Comparison of ENCODE assay signal across 1 cellular context in the genomic region with DNA sequence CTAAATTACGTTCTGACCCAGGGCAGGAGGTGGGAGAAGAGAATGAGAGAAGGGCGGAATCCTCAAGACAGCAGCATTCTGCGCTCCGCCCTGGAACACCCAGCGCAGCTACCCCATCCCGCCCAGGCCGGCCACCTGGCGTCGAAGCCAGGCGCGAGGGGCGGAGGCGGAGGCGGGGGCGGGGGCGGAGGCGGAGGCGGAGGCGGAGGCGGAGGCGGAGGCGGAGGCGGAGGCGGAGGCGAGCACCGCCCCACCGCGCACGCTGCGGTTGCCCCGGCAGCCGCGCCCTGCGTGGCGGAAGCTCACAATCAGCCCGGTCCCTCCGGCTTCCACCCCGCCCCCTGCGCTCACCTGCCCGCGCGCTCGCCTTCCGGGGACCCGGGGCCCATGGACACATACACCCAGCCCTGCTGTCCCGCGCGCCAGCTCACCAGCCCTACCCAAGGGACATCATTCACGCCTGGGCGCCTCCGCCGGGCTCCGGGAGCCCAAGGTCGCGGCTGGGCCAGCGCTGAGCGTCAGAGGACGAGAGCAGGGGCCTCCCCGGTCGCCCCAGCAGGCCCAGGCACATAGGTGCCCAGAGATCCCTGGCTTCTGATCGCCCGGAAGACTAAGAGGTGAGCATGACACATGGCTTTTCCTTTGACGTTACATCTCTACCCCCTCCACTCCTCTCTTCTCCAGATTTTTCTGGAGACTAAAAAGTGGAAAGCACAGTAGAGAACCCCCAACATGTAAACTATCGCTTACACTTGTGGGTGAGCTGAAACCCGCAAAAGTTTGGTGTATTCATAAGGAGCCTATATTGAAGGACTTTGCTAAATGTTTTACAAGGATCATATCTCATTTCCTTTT.
A peak's percentile ranks its signal among the peaks of the same experiment; 100 is the strongest.
TF ChIP-seq lines count a peak whose summit lies in the region.

A gene (plus strand): TSS at position 271 of the 855 bp plus-strand sequence. CDS start 3,315 bp downstream, outside the sequence.

TF ChIP-seq in HepG2, 621 proteins besides CTCF, POLR2A, EP300 and RAD21 (continued from another document and continues in another):
- TF ChIP-seq, protein P1, sequence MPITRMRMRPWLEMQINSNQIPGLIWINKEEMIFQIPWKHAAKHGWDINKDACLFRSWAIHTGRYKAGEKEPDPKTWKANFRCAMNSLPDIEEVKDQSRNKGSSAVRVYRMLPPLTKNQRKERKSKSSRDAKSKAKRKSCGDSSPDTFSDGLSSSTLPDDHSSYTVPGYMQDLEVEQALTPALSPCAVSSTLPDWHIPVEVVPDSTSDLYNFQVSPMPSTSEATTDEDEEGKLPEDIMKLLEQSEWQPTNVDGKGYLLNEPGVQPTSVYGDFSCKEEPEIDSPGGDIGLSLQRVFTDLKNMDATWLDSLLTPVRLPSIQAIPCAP (CRISPR knock-in tag; IDR thresholded peaks at IDR 0.05; ENCODE audit: low read depth) = 0 out of 2 replicates have a peak, but pooled peaks have one; percentile 43
- TF ChIP-seq, protein P2, sequence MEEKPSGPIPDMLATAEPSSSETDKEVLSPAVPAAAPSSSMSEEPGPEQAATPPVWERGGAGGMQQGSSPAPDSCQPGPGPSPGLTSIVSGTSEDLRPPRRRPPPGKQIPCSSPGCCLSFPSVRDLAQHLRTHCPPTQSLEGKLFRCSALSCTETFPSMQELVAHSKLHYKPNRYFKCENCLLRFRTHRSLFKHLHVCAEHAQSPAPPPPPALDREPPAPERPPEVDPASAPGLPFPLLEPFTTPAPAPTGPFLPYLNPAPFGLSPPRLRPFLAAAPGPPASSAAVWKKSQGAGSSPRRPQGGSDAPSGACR (CRISPR knock-in tag; IDR thresholded peaks at IDR 0.05) = peak; percentile 92
- peak; percentile 77; the same call in 1 of the 2 replicates for TF ChIP-seq ETV6 (CRISPR knock-in tag; conservative IDR thresholded peaks at IDR 0.05)
- TF ChIP-seq, protein P3, sequence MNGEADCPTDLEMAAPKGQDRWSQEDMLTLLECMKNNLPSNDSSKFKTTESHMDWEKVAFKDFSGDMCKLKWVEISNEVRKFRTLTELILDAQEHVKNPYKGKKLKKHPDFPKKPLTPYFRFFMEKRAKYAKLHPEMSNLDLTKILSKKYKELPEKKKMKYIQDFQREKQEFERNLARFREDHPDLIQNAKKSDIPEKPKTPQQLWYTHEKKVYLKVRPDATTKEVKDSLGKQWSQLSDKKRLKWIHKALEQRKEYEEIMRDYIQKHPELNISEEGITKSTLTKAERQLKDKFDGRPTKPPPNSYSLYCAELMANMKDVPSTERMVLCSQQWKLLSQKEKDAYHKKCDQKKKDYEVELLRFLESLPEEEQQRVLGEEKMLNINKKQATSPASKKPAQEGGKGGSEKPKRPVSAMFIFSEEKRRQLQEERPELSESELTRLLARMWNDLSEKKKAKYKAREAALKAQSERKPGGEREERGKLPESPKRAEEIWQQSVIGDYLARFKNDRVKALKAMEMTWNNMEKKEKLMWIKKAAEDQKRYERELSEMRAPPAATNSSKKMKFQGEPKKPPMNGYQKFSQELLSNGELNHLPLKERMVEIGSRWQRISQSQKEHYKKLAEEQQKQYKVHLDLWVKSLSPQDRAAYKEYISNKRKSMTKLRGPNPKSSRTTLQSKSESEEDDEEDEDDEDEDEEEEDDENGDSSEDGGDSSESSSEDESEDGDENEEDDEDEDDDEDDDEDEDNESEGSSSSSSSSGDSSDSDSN (CRISPR knock-in tag; IDR thresholded peaks at IDR 0.05) = peak; percentile 99
- no peak; the same call in 1 of the 2 replicates for TF ChIP-seq ZNF263 (CRISPR knock-in tag; IDR thresholded peaks at IDR 0.05)
- TF ChIP-seq KMT2A (CRISPR knock-in tag; IDR thresholded peaks at IDR 0.05) = peak; percentile 92
- TF ChIP-seq SUZ12 (IDR thresholded peaks at IDR 0.05; ENCODE audit: low read depth, low read length) = no peak; the same call in 1 of the 2 replicates
- no peak for TF ChIP-seq MIER3 (CRISPR knock-in tag; IDR thresholded peaks at IDR 0.05; ENCODE audit: borderline replicate concordance)
- peak; percentile 78; the same call in 1 of the 2 replicates for TF ChIP-seq AHR (CRISPR knock-in tag; IDR thresholded peaks at IDR 0.05)
- no peak for TF ChIP-seq NFIB (CRISPR knock-in tag; IDR thresholded peaks at IDR 0.05; ENCODE audit: borderline replicate concordance)
- peak; percentile 99 for TF ChIP-seq ZNF230 (CRISPR knock-in tag; IDR thresholded peaks at IDR 0.05)
- peak; percentile 36; the same call in 1 of the 2 replicates for TF ChIP-seq ZNF253 (CRISPR knock-in tag; IDR thresholded peaks at IDR 0.05; ENCODE audit: borderline replicate concordance)
- TF ChIP-seq GATAD2A (CRISPR knock-in tag; IDR thresholded peaks at IDR 0.05) = peak; percentile 41
- 0 out of 2 replicates have a peak, but pooled peaks have one; percentile 9 for TF ChIP-seq STAT5B (CRISPR knock-in tag; IDR thresholded peaks at IDR 0.05)
- no peak; the same call in 1 of the 2 replicates for TF ChIP-seq ZNF879 (CRISPR knock-in tag; IDR thresholded peaks at IDR 0.05)
- TF ChIP-seq, protein P4, sequence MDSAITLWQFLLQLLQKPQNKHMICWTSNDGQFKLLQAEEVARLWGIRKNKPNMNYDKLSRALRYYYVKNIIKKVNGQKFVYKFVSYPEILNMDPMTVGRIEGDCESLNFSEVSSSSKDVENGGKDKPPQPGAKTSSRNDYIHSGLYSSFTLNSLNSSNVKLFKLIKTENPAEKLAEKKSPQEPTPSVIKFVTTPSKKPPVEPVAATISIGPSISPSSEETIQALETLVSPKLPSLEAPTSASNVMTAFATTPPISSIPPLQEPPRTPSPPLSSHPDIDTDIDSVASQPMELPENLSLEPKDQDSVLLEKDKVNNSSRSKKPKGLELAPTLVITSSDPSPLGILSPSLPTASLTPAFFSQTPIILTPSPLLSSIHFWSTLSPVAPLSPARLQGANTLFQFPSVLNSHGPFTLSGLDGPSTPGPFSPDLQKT (CRISPR knock-in tag; IDR thresholded peaks at IDR 0.05; ENCODE audit: borderline replicate concordance) = no peak
- TF ChIP-seq, protein P5, sequence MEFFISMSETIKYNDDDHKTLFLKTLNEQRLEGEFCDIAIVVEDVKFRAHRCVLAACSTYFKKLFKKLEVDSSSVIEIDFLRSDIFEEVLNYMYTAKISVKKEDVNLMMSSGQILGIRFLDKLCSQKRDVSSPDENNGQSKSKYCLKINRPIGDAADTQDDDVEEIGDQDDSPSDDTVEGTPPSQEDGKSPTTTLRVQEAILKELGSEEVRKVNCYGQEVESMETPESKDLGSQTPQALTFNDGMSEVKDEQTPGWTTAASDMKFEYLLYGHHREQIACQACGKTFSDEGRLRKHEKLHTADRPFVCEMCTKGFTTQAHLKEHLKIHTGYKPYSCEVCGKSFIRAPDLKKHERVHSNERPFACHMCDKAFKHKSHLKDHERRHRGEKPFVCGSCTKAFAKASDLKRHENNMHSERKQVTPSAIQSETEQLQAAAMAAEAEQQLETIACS (CRISPR knock-in tag; IDR thresholded peaks at IDR 0.05) = peak; percentile 67; the same call in 1 of the 2 replicates
- TF ChIP-seq PRPF4 (IDR thresholded peaks at IDR 0.05; ENCODE audit: low read depth, low read length, poor library complexity, severe bottlenecking) = no peak
- TF ChIP-seq, protein P6, sequence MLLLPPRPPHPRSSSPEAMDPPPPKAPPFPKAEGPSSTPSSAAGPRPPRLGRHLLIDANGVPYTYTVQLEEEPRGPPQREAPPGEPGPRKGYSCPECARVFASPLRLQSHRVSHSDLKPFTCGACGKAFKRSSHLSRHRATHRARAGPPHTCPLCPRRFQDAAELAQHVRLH (CRISPR knock-in tag; IDR thresholded peaks at IDR 0.05; ENCODE audit: borderline replicate concordance, low read depth) = peak; percentile 85; the same call in 1 of the 2 replicates
- no peak for TF ChIP-seq MTA3 (CRISPR knock-in tag; IDR thresholded peaks at IDR 0.05)
- peak; percentile 67; the same call in 1 of the 2 replicates for TF ChIP-seq ZNF839 (CRISPR knock-in tag; IDR thresholded peaks at IDR 0.05; ENCODE audit: borderline replicate concordance)
- TF ChIP-seq ZNF326 (CRISPR knock-in tag; IDR thresholded peaks at IDR 0.05; ENCODE audit: borderline replicate concordance) = no peak
- TF ChIP-seq ZMYM3 (CRISPR knock-in tag; IDR thresholded peaks at IDR 0.05) = no peak; the same call in 1 of the 2 replicates
- TF ChIP-seq, protein P7, sequence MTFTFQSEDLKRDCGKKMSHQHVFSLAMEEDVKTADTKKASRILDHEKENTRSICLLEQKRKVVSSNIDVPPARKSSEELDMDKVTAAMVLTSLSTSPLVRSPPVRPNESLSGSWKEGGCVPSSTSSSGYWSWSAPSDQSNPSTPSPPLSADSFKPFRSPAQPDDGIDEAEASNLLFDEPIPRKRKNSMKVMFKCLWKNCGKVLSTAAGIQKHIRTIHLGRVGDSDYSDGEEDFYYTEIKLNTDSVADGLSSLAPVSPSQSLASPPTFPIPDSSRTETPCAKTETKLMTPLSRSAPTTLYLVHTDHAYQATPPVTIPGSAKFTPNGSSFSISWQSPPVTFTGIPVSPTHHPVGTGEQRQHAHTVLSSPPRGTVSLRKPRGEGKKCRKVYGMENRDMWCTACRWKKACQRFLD (CRISPR knock-in tag; IDR thresholded peaks at IDR 0.05; ENCODE audit: borderline replicate concordance) = peak; percentile 93
- TF ChIP-seq, protein P8, sequence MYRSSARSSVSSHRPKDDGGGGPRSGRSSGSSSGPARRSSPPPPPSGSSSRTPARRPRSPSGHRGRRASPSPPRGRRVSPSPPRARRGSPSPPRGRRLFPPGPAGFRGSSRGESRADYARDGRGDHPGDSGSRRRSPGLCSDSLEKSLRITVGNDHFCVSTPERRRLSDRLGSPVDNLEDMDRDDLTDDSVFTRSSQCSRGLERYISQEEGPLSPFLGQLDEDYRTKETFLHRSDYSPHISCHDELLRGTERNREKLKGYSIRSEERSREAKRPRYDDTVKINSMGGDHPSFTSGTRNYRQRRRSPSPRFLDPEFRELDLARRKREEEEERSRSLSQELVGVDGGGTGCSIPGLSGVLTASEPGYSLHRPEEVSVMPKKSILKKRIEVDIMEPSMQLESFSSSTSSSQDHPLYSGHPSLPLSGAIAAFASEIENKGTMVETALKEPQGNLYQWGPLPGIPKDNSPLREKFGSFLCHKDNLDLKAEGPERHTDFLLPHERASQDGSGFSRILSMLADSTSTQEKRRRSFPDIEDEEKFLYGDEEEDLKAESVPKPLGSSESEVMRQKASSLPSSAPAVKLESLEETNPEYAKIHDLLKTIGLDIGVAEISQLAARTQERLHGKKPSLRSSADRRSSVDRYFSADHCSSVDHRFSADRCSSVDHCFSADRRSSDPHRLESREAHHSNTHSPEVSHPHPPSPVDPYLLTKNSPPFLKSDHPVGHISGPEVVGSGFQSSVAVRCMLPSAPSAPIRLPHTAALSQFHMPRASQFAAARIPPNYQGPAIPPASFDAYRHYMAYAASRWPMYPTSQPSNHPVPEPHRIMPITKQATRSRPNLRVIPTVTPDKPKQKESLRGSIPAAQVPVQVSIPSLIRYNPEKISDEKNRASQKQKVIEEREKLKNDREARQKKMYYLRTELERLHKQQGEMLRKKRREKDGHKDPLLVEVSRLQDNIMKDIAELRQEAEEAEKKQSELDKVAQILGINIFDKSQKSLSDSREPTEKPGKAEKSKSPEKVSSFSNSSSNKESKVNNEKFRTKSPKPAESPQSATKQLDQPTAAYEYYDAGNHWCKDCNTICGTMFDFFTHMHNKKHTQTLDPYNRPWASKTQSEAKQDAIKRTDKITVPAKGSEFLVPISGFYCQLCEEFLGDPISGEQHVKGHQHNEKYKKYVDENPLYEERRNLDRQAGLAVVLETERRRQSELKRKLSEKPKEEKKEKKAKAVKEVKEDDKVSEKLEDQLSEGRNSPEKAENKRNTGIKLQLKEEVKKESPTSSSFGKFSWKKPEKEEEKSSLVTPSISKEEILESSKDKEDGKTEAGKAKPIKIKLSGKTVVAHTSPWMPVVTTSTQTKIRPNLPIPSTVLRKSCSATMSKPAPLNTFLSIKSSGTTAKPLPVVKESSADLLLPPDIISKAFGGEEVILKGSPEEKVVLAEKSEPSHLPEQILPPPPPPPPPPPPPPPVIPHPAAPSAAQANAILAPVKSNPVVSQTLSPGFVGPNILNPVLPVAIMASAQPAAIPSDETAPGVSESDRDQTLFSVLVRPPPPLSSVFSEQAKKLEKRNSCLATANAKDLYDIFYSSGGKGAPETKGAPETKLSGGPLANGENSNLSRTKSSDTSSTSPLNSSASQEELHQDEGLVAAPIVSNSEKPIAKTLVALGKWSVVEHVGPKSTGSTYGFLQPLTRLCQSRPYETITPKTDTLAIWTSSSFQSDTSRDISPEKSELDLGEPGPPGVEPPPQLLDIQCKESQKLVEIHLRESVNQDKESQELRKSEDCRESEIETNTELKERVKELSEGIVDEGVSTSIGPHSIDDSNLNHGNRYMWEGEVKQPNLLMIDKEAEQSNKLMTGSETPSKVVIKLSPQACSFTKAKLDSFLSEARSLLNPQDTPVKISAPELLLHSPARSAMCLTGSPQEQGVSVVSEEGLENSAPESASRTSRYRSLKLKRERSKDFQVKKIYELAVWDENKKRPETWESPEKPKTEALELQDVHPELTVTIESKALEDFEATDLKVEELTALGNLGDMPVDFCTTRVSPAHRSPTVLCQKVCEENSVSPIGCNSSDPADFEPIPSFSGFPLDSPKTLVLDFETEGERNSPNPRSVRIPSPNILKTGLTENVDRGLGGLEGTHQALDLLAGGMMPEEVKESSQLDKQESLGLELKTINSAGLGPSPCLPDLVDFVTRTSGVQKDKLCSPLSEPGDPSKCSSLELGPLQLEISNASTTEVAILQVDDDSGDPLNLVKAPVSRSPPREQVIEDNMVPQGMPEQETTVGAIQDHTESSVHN (CRISPR knock-in tag; IDR thresholded peaks at IDR 0.05) = no peak; the same call in 1 of the 2 replicates
- TF ChIP-seq TRIM24 (CRISPR knock-in tag; IDR thresholded peaks at IDR 0.05) = no peak
